27 cellular contexts compared by ENCODE assay signal in genomic region chr2:101263377-101263800, GRCh38. TPM values are rescaled to one million over a fixed set of nuclear protein-coding genes. Genes with fewer than 3 reads are reported as not detected.
DNase-seq lines count a peak whose midpoint lies in the region; ATAC-seq lines count a peak whose summit lies in the region.
"Had no signal": no experiment of that assay in that cellular context is flagged by ENCODE, and none has a peak within 500 bp of the region (broad histone marks: within the 10 kb centered on the region; RNA-seq: fewer than 3 reads in every experiment).

No MANE protein-coding gene starts in this region.

- POLR2A ChIA-PET in T-cell (lab: Charles Lee) = interaction anchor here (0.9 to 1.1 kb wide), 3 partner anchors 9 to 262 kb away, joined by 3 to 5 read pairs (median 4); partner anchors contain the start of gene RPL31 (in 1 of the 2)
- POLR2A ChIA-PET in naive thymus-derived CD8-positive, alpha-beta T cell (lab: Charles Lee) = no interaction called here

- CTCF ChIA-PET in T-cell (lab: Charles Lee) = interaction anchor here (0.6 to 2.3 kb wide), 3 partner anchors 10 to 83 kb away, joined by 3 to 7 read pairs (median 6); partner anchors contain the start of gene CNOT11 (in 1 of the 2)

- H3K27ac Mint-ChIP-seq in activated naive CD4-positive, alpha-beta T cell treated with anti-CD3 and anti-CD28 coated beads, Interleukin-2, amount 50 U/mL, for 24 hours = peak overlapping the region; percentile 65
- peak overlapping the region; percentile 6 to 59 for H3K27ac Mint-ChIP-seq in T-cell
- peak overlapping the region; percentile 77 for H3K27ac Mint-ChIP-seq in activated naive CD8-positive, alpha-beta T cell
- peak overlapping the region in 9 of 10 donors; percentile 8 to 80 (median 47) for H3K27ac Mint-ChIP-seq in naive thymus-derived CD8-positive, alpha-beta T cell
- H3K27ac Mint-ChIP-seq: endodermal cell, nephron progenitor cell had no signal

- peaks cover 12% of the 10 kb centered on the region for H3K36me3 Mint-ChIP-seq in activated naive CD4-positive, alpha-beta T cell treated with anti-CD3 and anti-CD28 coated beads, Interleukin-2, amount 50 U/mL, for 24 hours
- peaks cover 54% of the 10 kb centered on the region for H3K36me3 Mint-ChIP-seq in T-cell
- peaks cover 8% of the 10 kb centered on the region for H3K36me3 Mint-ChIP-seq in activated naive CD8-positive, alpha-beta T cell
- H3K36me3 Mint-ChIP-seq in naive thymus-derived CD8-positive, alpha-beta T cell = peaks cover 5 to 86% (median 21%) of the 10 kb centered on the region in 3 donors

- DNase-seq in activated naive CD4-positive, alpha-beta T cell treated with anti-CD3 and anti-CD28 coated beads, Interleukin-2, amount 50 U/mL, for 16 hours = no peak
- no peak for DNase-seq in T-cell
- no peak for DNase-seq in naive thymus-derived CD8-positive, alpha-beta T cell
- DNase-seq in stimulated activated CD4-positive, alpha-beta T cell treated with anti-CD3 and anti-CD28 coated beads, Interleukin-12 subunit alpha, Interleukin-12 subunit beta, amount 100 ng/mL, for 4 hours = no peak
- no peak for DNase-seq in GOT3 (lab: John Stamatoyannopoulos, UW)
- DNase-seq: activated CD4-positive, CD25-positive, alpha-beta regulatory T cell; activated T-cell treated with anti-CD3 and anti-CD28 coated beads, Interleukin-2, amount 50 U/mL, for 1 hour; Calu3; central memory CD4-positive, alpha-beta T cell; DMS79; endodermal cell; glutamatergic neuron; lower lobe of right lung; MM.1S; NCI-H1105 treated with DMSO at 0.1 percent for 48 hours; NCI-H187 treated with DMSO at 0.1 percent for 48 hours; NCI-H2171; NCI-H510A; nephron progenitor cell; SJCRH30; stimulated activated naive CD4-positive, alpha-beta T cell; SW 1271; upper lobe of left lung had no signal

- ATAC-seq in T-cell (replicated peaks in 1 of 4) = no peak
- ATAC-seq in naive thymus-derived CD8-positive, alpha-beta T cell = no peak
- ATAC-seq: esophagus mucosa, HCT116, lower lobe of right lung had no signal

- H3K9me3 Mint-ChIP-seq in activated naive CD4-positive, alpha-beta T cell treated with anti-CD3 and anti-CD28 coated beads, Interleukin-2, amount 50 U/mL, for 24 hours = no peaks in the 10 kb centered on the region
- H3K9me3 Mint-ChIP-seq in T-cell = no peaks in the 10 kb centered on the region
- H3K9me3 Mint-ChIP-seq in activated naive CD8-positive, alpha-beta T cell (ENCODE audit: low read depth) = no peaks in the 10 kb centered on the region
- H3K9me3 Mint-ChIP-seq in naive thymus-derived CD8-positive, alpha-beta T cell = no peaks in the 10 kb centered on the region
- H3K9me3 Mint-ChIP-seq: endodermal cell had no signal

- H3K4me3 Mint-ChIP-seq in activated naive CD4-positive, alpha-beta T cell treated with anti-CD3 and anti-CD28 coated beads, Interleukin-2, amount 50 U/mL, for 24 hours = no peak overlapping the region
- no peak overlapping the region for H3K4me3 Mint-ChIP-seq in T-cell
- H3K4me3 Mint-ChIP-seq in activated naive CD8-positive, alpha-beta T cell = no peak overlapping the region
- no peak overlapping the region for H3K4me3 Mint-ChIP-seq in naive thymus-derived CD8-positive, alpha-beta T cell
- H3K4me3 Mint-ChIP-seq: endodermal cell, nephron progenitor cell had no signal

- no peaks in the 10 kb centered on the region for H3K27me3 Mint-ChIP-seq in activated naive CD4-positive, alpha-beta T cell treated with anti-CD3 and anti-CD28 coated beads, Interleukin-2, amount 50 U/mL, for 24 hours
- H3K27me3 Mint-ChIP-seq in T-cell = no peaks in the 10 kb centered on the region
- H3K27me3 Mint-ChIP-seq in activated naive CD8-positive, alpha-beta T cell = no peaks in the 10 kb centered on the region
- H3K27me3 Mint-ChIP-seq in naive thymus-derived CD8-positive, alpha-beta T cell = no peaks in the 10 kb centered on the region

- peaks cover 61% of the 10 kb centered on the region for H3K4me1 Mint-ChIP-seq in activated naive CD4-positive, alpha-beta T cell treated with anti-CD3 and anti-CD28 coated beads, Interleukin-2, amount 50 U/mL, for 24 hours
- H3K4me1 Mint-ChIP-seq in T-cell = peaks cover 31 to 54% (median 51%) of the 10 kb centered on the region in 3 donors
- peaks cover 46% of the 10 kb centered on the region for H3K4me1 Mint-ChIP-seq in activated naive CD8-positive, alpha-beta T cell (ENCODE audit: low read depth)
- H3K4me1 Mint-ChIP-seq in naive thymus-derived CD8-positive, alpha-beta T cell = peaks cover 19 to 45% (median 32%) of the 10 kb centered on the region in 4 donors
- H3K4me1 Mint-ChIP-seq: nephron progenitor cell had no signal

RNA-seq across cellular contexts. Expression of gene CNOT11, which starts 10.7 kb away (rescaled TPM):
- 10 to 100 TPM; 45.8 to 52.5 (median 50.7) TPM for total RNA-seq in T-cell
- 10 to 100 TPM; 51.6 to 62.4 TPM for total RNA-seq in naive thymus-derived CD8-positive, alpha-beta T cell
- 10 to 100 TPM; 64.2 to 69.3 (median 64.9) TPM for polyA plus RNA-seq in naive thymus-derived CD8-positive, alpha-beta T cell

RNA-seq across cellular contexts. Expression of gene RNF149, which starts 45.1 kb away (rescaled TPM):
- 100 to 1,000 TPM; 114 to 139 (median 123) TPM for total RNA-seq in T-cell
- total RNA-seq in naive thymus-derived CD8-positive, alpha-beta T cell = 100 to 1,000 TPM; 108 to 114 TPM
- 10 to 100 TPM; 36.6 to 41.6 (median 39.0) TPM for polyA plus RNA-seq in naive thymus-derived CD8-positive, alpha-beta T cell
